Comparison of ENCODE assay signal across 14 cellular contexts in the genomic region with DNA sequence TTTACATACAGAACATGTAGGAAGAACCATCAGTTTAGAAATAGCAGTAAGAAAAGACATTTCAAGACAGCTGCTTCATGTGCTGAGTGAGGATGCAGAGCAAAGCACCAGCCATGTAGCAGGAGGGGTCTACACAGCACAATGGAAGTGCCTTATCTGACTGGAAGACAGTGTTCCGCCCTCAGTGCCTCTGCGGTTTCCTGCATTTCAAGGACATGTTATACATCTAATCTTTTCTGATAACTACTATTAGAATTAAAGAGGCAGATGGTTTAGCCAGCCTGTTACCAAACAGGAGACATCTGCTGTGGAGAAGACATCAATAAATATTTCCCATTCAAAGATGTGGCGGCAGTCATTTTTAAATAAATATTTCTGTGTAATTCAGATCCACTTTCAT. TPM values are rescaled to one million over a fixed set of nuclear protein-coding genes. Genes with fewer than 3 reads are reported as not detected.
DNase-seq lines count a peak whose midpoint lies in the region; TF ChIP-seq lines count a peak whose summit lies in the region.
"Had no signal": no experiment of that assay in that cellular context is flagged by ENCODE, and none has a peak within 500 bp of the region (broad histone marks: within the 10 kb centered on the region; RNA-seq: fewer than 3 reads in every experiment).

No MANE protein-coding gene starts in this region.

- no peak for TF ChIP-seq EP300 in SK-N-SH (IDR thresholded peaks at IDR 0.05; ENCODE audit: borderline replicate concordance in 1 of 2, low read depth in 1 of 2, low read length in 1 of 2)

- H3K9ac ChIP-seq in neural progenitor cell (no peak overlapping the region), SK-N-SH (no peak overlapping the region)

- H4K20me1 ChIP-seq in neural progenitor cell (ENCODE audit: low read depth) (no peaks in the 10 kb centered on the region), SK-N-SH (ENCODE audit: insufficient read depth) (no peaks in the 10 kb centered on the region)

- peak; percentile 71 for DNase-seq in Jurkat, Clone E6-1 (ENCODE audit: low read depth, low spot score)
- DNase-seq in OCI-M1 (lab: John Stamatoyannopoulos, UW) (peak; percentile 27), endothelial cell (ENCODE audit: low spot score) (no peak), spleen (no peak), neural progenitor cell (ENCODE audit: low spot score) (no peak), NCI-H2196 (lab: John Stamatoyannopoulos, UW; ENCODE audit: unreplicated experiment) (no peak), SK-N-SH (no peak)
- DNase-seq: activated effector memory CD4-positive, alpha-beta T cell treated with anti-CD3 and anti-CD28 coated beads, Interleukin-2, amount 50 U/mL, for 16 hours; aorta; DMS53; NCI-H187 treated with DMSO at 0.1 percent for 48 hours; stimulated activated CD4-positive, alpha-beta T cell treated with anti-CD3 and anti-CD28 coated beads, Interleukin-4, amount 100 ng/mL, for 4 hours had no signal

- no peak overlapping the region for H3K4me3 ChIP-seq in Jurkat, Clone E6-1 (ENCODE audit: low read length)
- H3K4me3 ChIP-seq in spleen (no peak overlapping the region), neural progenitor cell (no peak overlapping the region), SK-N-SH (ENCODE audit: low read depth in 2 of 2, low read length in 1 of 2) (no peak overlapping the region)
- H3K4me3 ChIP-seq: HAP-1, skin epidermis had no signal

- POLR2A ChIA-PET in SK-N-SH (lab: Yijun Ruan, JAX): no interaction called here

- H3K9me3 Mint-ChIP-seq in endothelial cell (ENCODE audit: unreplicated experiment): no peaks in the 10 kb centered on the region
- no peaks in the 10 kb centered on the region for H3K9me3 Mint-ChIP-seq in neural progenitor cell

- H3K27ac ChIP-seq in spleen (peak overlapping the region in 7 of 8 donors; percentile 30 to 72 (median 61)), neural progenitor cell (no peak overlapping the region), SK-N-SH (ENCODE audit: low read depth in 2 of 2, low read length in 1 of 2) (no peak overlapping the region)

- no peaks in the 10 kb centered on the region for H3K9me3 ChIP-seq in spleen
- no peaks in the 10 kb centered on the region for H3K9me3 ChIP-seq in neural progenitor cell (ENCODE audit: low read depth)
- no peaks in the 10 kb centered on the region for H3K9me3 ChIP-seq in SK-N-SH
- H3K9me3 ChIP-seq: HAP-1 had no signal

- no peak for TF ChIP-seq RAD21 in SK-N-SH (IDR thresholded peaks at IDR 0.05; ENCODE audit: low read length)

- H3K79me2 ChIP-seq in neural progenitor cell (ENCODE audit: low read depth): no peaks in the 10 kb centered on the region
- peaks cover 2% of the 10 kb centered on the region for H3K79me2 ChIP-seq in SK-N-SH (ENCODE audit: insufficient read depth)

- CTCF ChIA-PET in SK-N-SH (lab: Yijun Ruan, JAX): interaction anchor here (4.6 kb wide), 1 partner anchor 10 kb away, joined by 30 read pairs; a partner anchor contains a TSS

- H3K4me1 ChIP-seq in spleen (peaks cover 0 to 58% (median 29%) of the 10 kb centered on the region in 6 donors), neural progenitor cell (no peaks in the 10 kb centered on the region), SK-N-SH (ENCODE audit: control insufficient read depth in 1 of 2, insufficient read depth in 2 of 2, low read depth in 1 of 2, low read length in 1 of 2) (no peaks in the 10 kb centered on the region)
- H3K4me1 ChIP-seq: HAP-1 had no signal

- peaks cover 42% of the 10 kb centered on the region for H3K4me1 Mint-ChIP-seq in endothelial cell (ENCODE audit: unreplicated experiment)
- no peaks in the 10 kb centered on the region for H3K4me1 Mint-ChIP-seq in neural progenitor cell

- TF ChIP-seq POLR2A in spleen (IDR thresholded peaks at IDR 0.05): no peak

- H2AFZ ChIP-seq in neural progenitor cell (replicated peaks) (no peak overlapping the region), SK-N-SH (ENCODE audit: low read depth) (no peak overlapping the region)

- H3K4me3 Mint-ChIP-seq in endothelial cell (ENCODE audit: unreplicated experiment) (no peak overlapping the region), neural progenitor cell (no peak overlapping the region)

- no peaks in the 10 kb centered on the region for H3K9me2 ChIP-seq in SK-N-SH

- no peak for TF ChIP-seq CTCF in endothelial cell (IDR thresholded peaks at IDR 0.05; ENCODE audit: unreplicated experiment)
- no peak for TF ChIP-seq CTCF in spleen (IDR thresholded peaks at IDR 0.05 in 8 of 11, conservative IDR thresholded peaks at IDR 0.05 in 3 of 11)
- TF ChIP-seq CTCF in neural progenitor cell (IDR thresholded peaks at IDR 0.05): no peak
- TF ChIP-seq CTCF in SK-N-SH (IDR thresholded peaks at IDR 0.05): no peak

- no peaks in the 10 kb centered on the region for H3K27me3 Mint-ChIP-seq in endothelial cell (ENCODE audit: unreplicated experiment)
- no peaks in the 10 kb centered on the region for H3K27me3 Mint-ChIP-seq in neural progenitor cell (ENCODE audit: insufficient read depth, low read depth)

- intact Hi-C loops in spleen (cut with DNase I; ENCODE audit: low total_unique reads): no loop called here

- peaks cover 4 to 93% (median 60%) of the 10 kb centered on the region in 6 donors for H3K36me3 ChIP-seq in spleen
- peaks cover 13% of the 10 kb centered on the region for H3K36me3 ChIP-seq in neural progenitor cell
- peaks cover 56 to 75% of the 10 kb centered on the region in 2 experiments for H3K36me3 ChIP-seq in SK-N-SH (replicated peaks in 1 of 2; ENCODE audit: control insufficient read depth in 1 of 2, insufficient read depth in 2 of 2, low read length in 1 of 2)

- H3K27ac Mint-ChIP-seq in endothelial cell (ENCODE audit: unreplicated experiment) (peak overlapping the region; percentile 82), neural progenitor cell (no peak overlapping the region)

- H3F3A ChIP-seq in neural progenitor cell (ENCODE audit: low read depth) (no peaks in the 10 kb centered on the region), SK-N-SH (replicated peaks; ENCODE audit: insufficient read depth) (peaks cover 5% of the 10 kb centered on the region)

- H3K36me3 Mint-ChIP-seq in endothelial cell (ENCODE audit: low read depth, unreplicated experiment) (peaks cover 26% of the 10 kb centered on the region), neural progenitor cell (peaks cover 23% of the 10 kb centered on the region)

- 23 to 45% (median 29%) methylated on average over 3 of the region's 3 CpGs for WGBS in spleen, 5 donors
- 99% methylated on average over 3 of the region's 3 CpGs for WGBS in SK-N-SH (ENCODE audit: low lambda C conversion rate)

- H3K4me2 ChIP-seq in neural progenitor cell: no peak overlapping the region
- H3K4me2 ChIP-seq in SK-N-SH: no peak overlapping the region

- H3K27me3 ChIP-seq in spleen (replicated peaks in 1 of 7) (no peaks in the 10 kb centered on the region), neural progenitor cell (no peaks in the 10 kb centered on the region), SK-N-SH (ENCODE audit: insufficient read depth) (no peaks in the 10 kb centered on the region)

TF ChIP-seq in SK-N-SH, 30 proteins besides CTCF, POLR2A, EP300 and RAD21:
- no peak for TF ChIP-seq MXI1 (IDR thresholded peaks at IDR 0.05; ENCODE audit: low read depth, low read length)
- TF ChIP-seq RXRA (IDR thresholded peaks at IDR 0.05; ENCODE audit: borderline replicate concordance, low read depth): no peak
- TF ChIP-seq YY1 (IDR thresholded peaks at IDR 0.05; ENCODE audit: low read depth): no peak
- TF ChIP-seq MEF2A (IDR thresholded peaks at IDR 0.05; ENCODE audit: borderline replicate concordance, low read depth): no peak
- TF ChIP-seq ELF1 (IDR thresholded peaks at IDR 0.05): no peak
- TF ChIP-seq SIN3A (IDR thresholded peaks at IDR 0.05; ENCODE audit: borderline replicate concordance, low read depth, low read length): no peak
- no peak for TF ChIP-seq TAF1 (IDR thresholded peaks at IDR 0.05; ENCODE audit: borderline replicate concordance, low read depth, low read length)

RNA-seq across cellular contexts. Expression of a gene that starts 10.6 kb away (rescaled TPM):
- 33.7 TPM for polyA plus RNA-seq in Jurkat, Clone E6-1 (2012; ENCODE audit: insufficient read depth, insufficient read length)
- total RNA-seq in endothelial cell (ENCODE audit: unreplicated experiment): 35.8 TPM
- 10 to 100 TPM; 33.1 to 58.0 (median 44.1) TPM for total RNA-seq in spleen
- polyA plus RNA-seq in spleen: 10 to 100 TPM; 10.8 to 26.3 (median 15.6) TPM
- 31.0 and 41.2 TPM in 2 replicates for total RNA-seq in neural progenitor cell (ENCODE audit: low replicate concordance)
- 35.1 and 43.7 TPM in 2 replicates for polyA plus RNA-seq in SK-N-SH (2012; rRNA removed)
- 26.8 and 28.2 TPM in 2 replicates for polyA plus RNA-seq in SK-N-SH (2012; cell fraction: cytosol; rRNA removed)
- 58.5 and 98.0 TPM in 2 replicates for polyA plus RNA-seq in SK-N-SH (2012; cell fraction: nucleus; rRNA removed)

RNA-seq across cellular contexts. Expression of a gene that starts 24.3 kb away (rescaled TPM):
- 0.81 TPM for polyA plus RNA-seq in Jurkat, Clone E6-1 (2012; ENCODE audit: insufficient read depth, insufficient read length)
- total RNA-seq in endothelial cell (ENCODE audit: unreplicated experiment): 33.5 TPM
- 100 to 1,000 TPM in 1 of 7 donors, 10 to 100 TPM in 6; 51.8 to 102 (median 74.0) TPM for total RNA-seq in spleen
- 10 to 100 TPM; 16.9 to 62.8 (median 18.6) TPM for polyA plus RNA-seq in spleen
- 0.80 and 2.6 TPM in 2 replicates for total RNA-seq in neural progenitor cell (ENCODE audit: low replicate concordance)
- polyA plus RNA-seq in SK-N-SH (2012; rRNA removed): 1.8 and 2.4 TPM in 2 replicates
- 1.2 and 2.0 TPM in 2 replicates for polyA plus RNA-seq in SK-N-SH (2012; cell fraction: cytosol; rRNA removed)
- polyA plus RNA-seq in SK-N-SH (2012; cell fraction: nucleus; rRNA removed): 4.3 and 4.7 TPM in 2 replicates

RNA-seq across cellular contexts. Expression of a gene that starts 28.2 kb away (rescaled TPM):
- polyA plus RNA-seq in Jurkat, Clone E6-1 (2012; ENCODE audit: insufficient read depth, insufficient read length): 40.4 TPM
- total RNA-seq in endothelial cell (ENCODE audit: unreplicated experiment) (51.1 TPM), spleen (10 to 100 TPM; 11.5 to 30.3 (median 21.7) TPM), neural progenitor cell (ENCODE audit: low replicate concordance) (10.4 and 25.7 TPM in 2 replicates)
- polyA plus RNA-seq in spleen (10 to 100 TPM in 2 of 3 donors, 1 to 10 TPM in 1; 5.5 to 23.3 (median 22.4) TPM), SK-N-SH (2012; rRNA removed) (22.6 and 26.1 TPM in 2 replicates)
- polyA plus RNA-seq in SK-N-SH (2012; cell fraction: cytosol; rRNA removed): 10.9 and 14.7 TPM in 2 replicates
- 98.9 and 101 TPM in 2 replicates for polyA plus RNA-seq in SK-N-SH (2012; cell fraction: nucleus; rRNA removed)

Comparison
In these comparisons a context has a peak if more than half of its experiments do, and no peak if none do; other contexts are left out.
1. DNase-seq: peak in Jurkat, Clone E6-1 (single experiment) and OCI-M1 (single experiment); none in endothelial cell (single experiment), spleen (single experiment), neural progenitor cell (single experiment), NCI-H2196 (single experiment) and SK-N-SH (single experiment).
2. H3K27ac ChIP-seq: peak in spleen (7 of 8); none in neural progenitor cell (single experiment) and SK-N-SH (0 of 2).